9 cellular contexts compared by ENCODE assay signal in genomic region chr1:20546637-20547036, GRCh38.
"Had no signal": no experiment of that assay in that cellular context is flagged by ENCODE, and none has a peak within 500 bp of the region (broad histone marks: within the 10 kb centered on the region; RNA-seq: fewer than 3 reads in every experiment).

No MANE protein-coding gene starts in this region.

- H3K36me3 Mint-ChIP-seq: IgD-negative memory B cell had no signal

- H3K4me2 ChIP-seq: KMS-11 had no signal

- H3K4me3 ChIP-seq: GM23248, HAP-1 had no signal

- H3K9me3 ChIP-seq: HAP-1 had no signal

- H3K4me1 ChIP-seq: HAP-1 had no signal

- H3K4me3 Mint-ChIP-seq: HFFc6, IgD-negative memory B cell had no signal

- H2AFZ ChIP-seq: GM23248 had no signal

- H3K9ac ChIP-seq: GM23248, KMS-11 had no signal

- H3K27ac ChIP-seq: GM23248, HL-60, KMS-11 had no signal

- H3K36me3 ChIP-seq: HAP-1 had no signal

- ATAC-seq: HCT116, HepG2 had no signal

- DNase-seq: GM23248, HFFc6, KBM-7 had no signal

- H3K9me3 Mint-ChIP-seq: HFFc6, IgD-negative memory B cell had no signal

- H3K27ac Mint-ChIP-seq: HFFc6 had no signal
